ENCODE assay signal across 10 cellular contexts in genomic region chr16:84088695-84089395, GRCh38. TPM values are rescaled to one million over a fixed set of nuclear protein-coding genes. Genes with fewer than 3 reads are reported as not detected.
DNase-seq lines count a peak whose midpoint lies in the region; ATAC-seq lines count a peak whose summit lies in the region.
"Had no signal": no experiment of that assay in that cellular context is flagged by ENCODE, and none has a peak within 500 bp of the region (broad histone marks: within the 10 kb centered on the region; RNA-seq: fewer than 3 reads in every experiment).

No MANE protein-coding gene starts in this region.

- no peak overlapping the region for H3K27ac ChIP-seq in aorta (ENCODE audit: low read depth in 1 of 2, low read length in 2 of 2)

- WGBS in aorta, 2 donors, result 79 to 81% methylated on average over 15 of the region's 15 CpGs

- peak; percentile 3 for DNase-seq in OCI-M1 (lab: John Stamatoyannopoulos, UW)
- DNase-seq in activated naive CD8-positive, alpha-beta T cell treated with anti-CD3 and anti-CD28 coated beads for 36 hours, result peak; percentile 66
- DNase-seq in stimulated activated CD4-positive, alpha-beta T cell treated with anti-CD3 and anti-CD28 coated beads, Interleukin-12 subunit alpha, Interleukin-12 subunit beta, amount 100 ng/mL, for 4 hours, result peak; percentile 25
- DNase-seq in UCSD-AML1 (lab: John Stamatoyannopoulos, UW; ENCODE audit: unreplicated experiment), result no peak
- no peak for DNase-seq in aorta
- DNase-seq in SKM-1 treated with dmso at 0.1 percent for 144 hours (lab: John Stamatoyannopoulos, UW; ENCODE audit: unreplicated experiment), result no peak

- H3K27ac Mint-ChIP-seq in activated naive CD8-positive, alpha-beta T cell treated with anti-CD3 and anti-CD28 coated beads for 36 hours, result no peak overlapping the region

- peaks cover 37% of the 10 kb centered on the region for H3K4me1 Mint-ChIP-seq in activated naive CD8-positive, alpha-beta T cell treated with anti-CD3 and anti-CD28 coated beads for 36 hours

- no peaks in the 10 kb centered on the region for H3K9me3 Mint-ChIP-seq in activated naive CD8-positive, alpha-beta T cell treated with anti-CD3 and anti-CD28 coated beads for 36 hours

- H3K27me3 Mint-ChIP-seq in activated naive CD8-positive, alpha-beta T cell treated with anti-CD3 and anti-CD28 coated beads for 36 hours, result no peaks in the 10 kb centered on the region

- ATAC-seq in GM18870 (IDR thresholded peaks at IDR 0.05; ENCODE audit: unreplicated experiment) (peak; percentile 72), HG02884 (IDR thresholded peaks at IDR 0.05; ENCODE audit: unreplicated experiment) (peak; percentile 78), aorta (ENCODE audit: low FRiP score) (no peak)

- no peak overlapping the region for H3K4me3 ChIP-seq in aorta (ENCODE audit: low read length in 2 of 2)

- no peaks in the 10 kb centered on the region for H3K27me3 ChIP-seq in aorta (ENCODE audit: control insufficient read depth in 1 of 2, insufficient read depth in 2 of 2, low read length in 1 of 2)

- peaks cover 30% of the 10 kb centered on the region for H3K36me3 Mint-ChIP-seq in activated naive CD8-positive, alpha-beta T cell treated with anti-CD3 and anti-CD28 coated beads for 36 hours

- peak overlapping the region; percentile 30 for H3K4me3 Mint-ChIP-seq in activated naive CD8-positive, alpha-beta T cell treated with anti-CD3 and anti-CD28 coated beads for 36 hours

- H3K36me3 ChIP-seq in aorta (ENCODE audit: control insufficient read depth in 1 of 2, insufficient read depth in 2 of 2, low read length in 1 of 2), result peaks cover 6 to 16% of the 10 kb centered on the region in 2 donors

- no peaks in the 10 kb centered on the region for H3K4me1 ChIP-seq in aorta (ENCODE audit: control insufficient read depth in 1 of 2, insufficient read depth in 2 of 2, low read length in 2 of 2)

- no peaks in the 10 kb centered on the region for H3K9me3 ChIP-seq in aorta (ENCODE audit: control insufficient read depth, low read length)

- intact Hi-C loops in aorta (cut with DNase I), result no loop called here

RNA-seq across cellular contexts. Expression of gene MBTPS1, which starts 27.9 kb away (rescaled TPM):
- 10 to 100 TPM; 29.6 to 30.2 TPM for total RNA-seq in activated naive CD8-positive, alpha-beta T cell treated with anti-CD3 and anti-CD28 coated beads for 36 hours
- 100 to 1,000 TPM in 1 of 2 donors, 10 to 100 TPM in 1; 75.0 to 108 TPM for total RNA-seq in aorta
- polyA plus RNA-seq in aorta, result 10 to 100 TPM; 28.9 to 68.3 TPM

RNA-seq across cellular contexts. Expression of gene SLC38A8, which starts 46.2 kb away (rescaled TPM):
- not detected for total RNA-seq in activated naive CD8-positive, alpha-beta T cell treated with anti-CD3 and anti-CD28 coated beads for 36 hours
- total RNA-seq in aorta, result not detected
- polyA plus RNA-seq in aorta, result not detected
- total RNA-seq: mononuclear cell; T-helper 1 cell treated with Interleukin-12 subunit alpha and Interleukin-12 subunit beta and Interleukin-4 antibody, amounts not matched to agents 30 ng/mL and 1 ng/mL, for 36 hours had no signal

RNA-seq across cellular contexts. Expression of gene HSDL1, which starts 56.1 kb away (rescaled TPM):
- total RNA-seq in activated naive CD8-positive, alpha-beta T cell treated with anti-CD3 and anti-CD28 coated beads for 36 hours, result 10 to 100 TPM; 13.2 to 13.9 TPM
- total RNA-seq in aorta, result 10 to 100 TPM; 14.6 to 20.5 TPM
- polyA plus RNA-seq in aorta, result 10 to 100 TPM; 11.4 to 19.0 TPM

RNA-seq across cellular contexts. Expression of gene DNAAF1, which starts 56.3 kb away (rescaled TPM):
- under 1 TPM in 1 of 2 experiments, not detected in 1; 0.33 TPM for total RNA-seq in activated naive CD8-positive, alpha-beta T cell treated with anti-CD3 and anti-CD28 coated beads for 36 hours
- under 1 TPM; 0.19 to 0.48 TPM for total RNA-seq in aorta
- polyA plus RNA-seq in aorta, result 1 to 10 TPM in 1 of 2 donors, not detected in 1; 1.4 TPM
- total RNA-seq: T-helper 1 cell treated with Interleukin-12 subunit alpha and Interleukin-12 subunit beta and Interleukin-4 antibody, amounts not matched to agents 30 ng/mL and 1 ng/mL, for 36 hours had no signal

Comparison
In these comparisons a context has a peak if more than half of its experiments do, and no peak if none do; other contexts are left out.
1. DNase-seq: peak in OCI-M1 (single experiment), activated naive CD8-positive, alpha-beta T cell treated with anti-CD3 and anti-CD28 coated beads for 36 hours (single experiment) and stimulated activated CD4-positive, alpha-beta T cell treated with anti-CD3 and anti-CD28 coated beads, Interleukin-12 subunit alpha, Interleukin-12 subunit beta, amount 100 ng/mL, for 4 hours (single experiment); none in UCSD-AML1 (single experiment), aorta (0 of 2) and SKM-1 treated with dmso at 0.1 percent for 144 hours (single experiment).